In genomic region chr1:21325731-21326387, GRCh38 we compare ENCODE assay signal across 9 cellular contexts. TPM values are rescaled to one million over a fixed set of nuclear protein-coding genes. Genes with fewer than 3 reads are reported as not detected.
DNase-seq lines count a peak whose midpoint lies in the region; ATAC-seq, FAIRE-seq and TF ChIP-seq lines count a peak whose summit lies in the region.
"Had no signal": no experiment of that assay in that cellular context is flagged by ENCODE, and none has a peak within 500 bp of the region (broad histone marks: within the 10 kb centered on the region; RNA-seq: fewer than 3 reads in every experiment).

No MANE protein-coding gene starts in this region.

- H3K4me1 ChIP-seq in kidney (ENCODE audit: control insufficient read depth in 1 of 2, insufficient read depth in 1 of 2, low read depth in 1 of 2, low read length in 2 of 2) (peaks cover 26 to 50% of the 10 kb centered on the region in 2 donors), smooth muscle cell (ENCODE audit: low read depth) (peaks cover 80% of the 10 kb centered on the region)

- no peak overlapping the region for H2AFZ ChIP-seq in smooth muscle cell (ENCODE audit: low read depth)

- no peak for ATAC-seq in activated naive CD8-positive, alpha-beta T cell treated with anti-CD3 and anti-CD28 coated beads, Interleukin-2, amount 10 ng/mL, durations not matched to agents 7 days and 5 days (ENCODE audit: low read depth)
- ATAC-seq in GM18867 (IDR thresholded peaks at IDR 0.05; ENCODE audit: unreplicated experiment), result no peak
- ATAC-seq in HG03571 (IDR thresholded peaks at IDR 0.05; ENCODE audit: unreplicated experiment), result no peak

- no peaks in the 10 kb centered on the region for H3K9me3 Mint-ChIP-seq in activated naive CD8-positive, alpha-beta T cell treated with anti-CD3 and anti-CD28 coated beads, Interleukin-2, amount 10 ng/mL, durations not matched to agents 7 days and 5 days

- H3K27me3 ChIP-seq in HL-60 (ENCODE audit: insufficient read depth, poor library complexity, severe bottlenecking) (no peaks in the 10 kb centered on the region), smooth muscle cell (ENCODE audit: low read depth) (no peaks in the 10 kb centered on the region)

- H3K9me3 ChIP-seq in kidney (ENCODE audit: control insufficient read depth in 1 of 2, low read length in 2 of 2), result no peaks in the 10 kb centered on the region
- H3K9me3 ChIP-seq in smooth muscle cell (replicated peaks; ENCODE audit: low read depth), result no peaks in the 10 kb centered on the region

- peaks cover 58% of the 10 kb centered on the region for H3K4me1 Mint-ChIP-seq in activated naive CD8-positive, alpha-beta T cell treated with anti-CD3 and anti-CD28 coated beads, Interleukin-2, amount 10 ng/mL, durations not matched to agents 7 days and 5 days

- POLR2A ChIA-PET in activated naive CD8-positive, alpha-beta T cell treated with anti-CD3 and anti-CD28 coated beads, Interleukin-2, amount 10 ng/mL, durations not matched to agents 7 days and 5 days (lab: Charles Lee), result interaction anchor here (0.6 to 3.2 kb wide), 6 partner anchors 8 to 46 kb away, joined by 3 to 29 read pairs (median 10); no protein-coding TSS in a partner anchor

- no peaks in the 10 kb centered on the region for H4K20me1 ChIP-seq in smooth muscle cell (ENCODE audit: low read depth)

- TF ChIP-seq CTCF in HL-60 (IDR thresholded peaks at IDR 0.05; ENCODE audit: insufficient read depth, low read length), result no peak
- TF ChIP-seq CTCF in kidney (IDR thresholded peaks at IDR 0.05; ENCODE audit: borderline replicate concordance, extremely low read depth, insufficient read depth), result no peak
- no peak for TF ChIP-seq CTCF in smooth muscle cell (IDR thresholded peaks at IDR 0.05; ENCODE audit: borderline replicate concordance, insufficient read depth, poor library complexity, severe bottlenecking)

- H3K36me3 Mint-ChIP-seq in activated naive CD8-positive, alpha-beta T cell treated with anti-CD3 and anti-CD28 coated beads, Interleukin-2, amount 10 ng/mL, durations not matched to agents 7 days and 5 days, result peaks cover 7% of the 10 kb centered on the region

- peaks cover 65% of the 10 kb centered on the region for H3K79me2 ChIP-seq in smooth muscle cell (ENCODE audit: low read depth)

- FAIRE-seq in kidney (lab: Jason Lieb, UNC), result no peak
- FAIRE-seq: keratinocyte had no signal

- H3K27me3 Mint-ChIP-seq in activated naive CD8-positive, alpha-beta T cell treated with anti-CD3 and anti-CD28 coated beads, Interleukin-2, amount 10 ng/mL, durations not matched to agents 7 days and 5 days, result no peaks in the 10 kb centered on the region

- peaks cover 56% of the 10 kb centered on the region for H3F3A ChIP-seq in smooth muscle cell (ENCODE audit: low read depth)

- peak overlapping the region; percentile 72 for H3K4me3 Mint-ChIP-seq in activated naive CD8-positive, alpha-beta T cell treated with anti-CD3 and anti-CD28 coated beads, Interleukin-2, amount 10 ng/mL, durations not matched to agents 7 days and 5 days

- WGBS in smooth muscle cell (ENCODE audit: low lambda C conversion rate), result 72% methylated on average over 19 of the region's 19 CpGs

- H3K27ac ChIP-seq in HL-60 (replicated peaks) (peak overlapping the region; percentile 79), kidney (ENCODE audit: low read depth in 2 of 2, low read length in 2 of 2) (peak overlapping the region; percentile 78 to 80), smooth muscle cell (ENCODE audit: low read depth) (peak overlapping the region; percentile 94)

- H3K36me3 ChIP-seq in kidney (ENCODE audit: control insufficient read depth in 1 of 2, insufficient read depth in 2 of 2, low read length in 2 of 2) (no peaks in the 10 kb centered on the region), smooth muscle cell (ENCODE audit: low read depth) (no peaks in the 10 kb centered on the region)

- no peak overlapping the region for H3K4me3 ChIP-seq in HL-60 (replicated peaks; ENCODE audit: insufficient read depth, low read length)
- H3K4me3 ChIP-seq in kidney (ENCODE audit: low read length in 2 of 2), result no peak overlapping the region
- no peak overlapping the region for H3K4me3 ChIP-seq in smooth muscle cell

- DNase-seq in HL-60 (ENCODE audit: low read depth in 1 of 2, low spot score in 1 of 2), result no peak
- no peak for DNase-seq in activated naive CD8-positive, alpha-beta T cell treated with anti-CD3 and anti-CD28 coated beads, Interleukin-2, amount 10 ng/mL, durations not matched to agents 7 days and 5 days
- no peak for DNase-seq in kidney
- no peak for DNase-seq in smooth muscle cell (lab: John Stamatoyannopoulos, UW; ENCODE audit: unreplicated experiment)
- no peak for DNase-seq in A172 (ENCODE audit: low spot score)
- DNase-seq in amniotic stem cell (lab: John Stamatoyannopoulos, UW), result no peak

- H3K9ac ChIP-seq in kidney (ENCODE audit: low read length in 2 of 2), result peak overlapping the region in 1 of 2 donors; percentile 24
- H3K9ac ChIP-seq in smooth muscle cell (ENCODE audit: low read depth), result peak overlapping the region; percentile 39

- intact Hi-C loops in kidney (cut with DNase I), result no loop called here

- peak overlapping the region; percentile 70 for H3K4me2 ChIP-seq in smooth muscle cell

- H3K27ac Mint-ChIP-seq in activated naive CD8-positive, alpha-beta T cell treated with anti-CD3 and anti-CD28 coated beads, Interleukin-2, amount 10 ng/mL, durations not matched to agents 7 days and 5 days, result peak overlapping the region; percentile 77

RNA-seq across cellular contexts. Expression of gene ECE1, which starts 35.6 kb away (rescaled TPM):
- total RNA-seq in activated naive CD8-positive, alpha-beta T cell treated with anti-CD3 and anti-CD28 coated beads, Interleukin-2, amount 10 ng/mL, durations not matched to agents 7 days and 5 days, result 10 to 100 TPM; 83.2 to 85.5 TPM
- total RNA-seq in kidney, result 128 TPM
- 30.8 TPM for polyA plus RNA-seq in kidney (ENCODE audit: insufficient read depth, low read depth, low replicate concordance)
- total RNA-seq in smooth muscle cell, result 63.8 and 129 TPM in 2 replicates
- 101 and 108 TPM in 2 replicates for polyA plus RNA-seq in smooth muscle cell
- total RNA-seq in A172 (2014; rRNA removed; shearing (Covaris generic)), result 65.8 and 66.3 TPM in 2 replicates
